ENCODE assay signal across 8 cellular contexts in the genomic region with DNA sequence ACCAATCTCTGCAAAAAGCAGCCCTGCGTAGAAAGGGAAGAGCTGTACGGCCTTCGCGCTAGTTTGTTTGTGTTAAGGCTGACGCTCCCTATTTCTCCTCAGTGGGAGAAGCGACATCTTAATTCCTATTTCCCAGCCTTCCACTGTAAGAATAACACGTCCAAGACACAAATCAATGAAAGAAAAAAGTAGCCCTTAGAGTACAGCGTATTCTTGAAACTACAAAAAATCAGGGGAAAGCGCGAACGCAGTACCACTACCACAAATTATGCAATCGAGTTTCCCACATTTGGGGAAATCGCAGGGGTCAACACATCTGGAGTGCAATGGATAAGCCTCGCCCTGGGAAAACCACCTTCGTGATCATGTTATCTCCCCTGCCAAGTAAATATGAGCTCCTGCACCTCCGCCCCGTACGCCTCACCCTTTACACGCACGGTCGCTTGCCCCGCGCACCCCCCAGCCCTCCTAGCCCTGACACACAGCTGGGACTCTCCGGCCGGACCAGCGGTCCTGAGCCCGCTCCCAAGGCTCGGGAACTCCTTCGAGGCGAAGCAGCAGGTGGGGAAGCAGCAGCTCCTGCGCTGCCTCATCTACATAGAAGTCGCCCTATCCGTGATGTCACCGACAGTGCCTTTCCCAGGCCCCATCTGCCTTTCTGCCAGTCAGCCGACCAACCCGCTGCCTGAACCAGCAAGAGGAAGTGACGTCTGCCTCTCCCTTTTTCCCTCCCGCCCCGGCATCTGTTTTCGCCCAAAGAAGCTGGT.
DNase-seq lines count a peak whose midpoint lies in the region; ATAC-seq and TF ChIP-seq lines count a peak whose summit lies in the region.

No MANE protein-coding gene starts in this region.

- no peaks in the 10 kb centered on the region for H3K36me3 Mint-ChIP-seq in natural killer cell
- H3K36me3 Mint-ChIP-seq in stimulated activated memory B cell treated with anti-CD40 and anti-IgM and Interleukin-4, amounts not matched to agents 10 μg/mL and 1 μg/mL and 100 μg/mL, for 72 hours, result no peaks in the 10 kb centered on the region

- no peaks in the 10 kb centered on the region for H3K9me3 Mint-ChIP-seq in natural killer cell
- H3K9me3 Mint-ChIP-seq in stimulated activated memory B cell treated with anti-CD40 and anti-IgM and Interleukin-4, amounts not matched to agents 10 μg/mL and 1 μg/mL and 100 μg/mL, for 72 hours, result no peaks in the 10 kb centered on the region

- intact Hi-C loops in natural killer cell (cut with micrococcal nuclease), result loop anchor here (1.0 to 10.0 kb wide), 3 partner anchors 14 to 46 kb away; no protein-coding TSS in a partner anchor

- ATAC-seq in HG03354 (IDR thresholded peaks at IDR 0.05; ENCODE audit: poor library complexity, severe bottlenecking, unreplicated experiment) (peak; percentile 64), natural killer cell (peak; percentile 91 to 92 (median 91))
- peak; percentile 91 for ATAC-seq in stimulated activated memory B cell treated with anti-CD40 and anti-IgM and Interleukin-4, amounts not matched to agents 10 μg/mL and 1 μg/mL and 100 μg/mL, for 72 hours

- TF ChIP-seq CTCF in GM13977 (IDR thresholded peaks at IDR 0.05; ENCODE audit: extremely low read depth, insufficient read depth, missing control alignments) (no peak), fibroblast of the aortic adventitia (IDR thresholded peaks at IDR 0.05; ENCODE audit: insufficient read depth, low read length) (no peak), natural killer cell (IDR thresholded peaks at IDR 0.05) (no peak)

- DNase-seq in GM13977 (ENCODE audit: low spot score), result peak; percentile 81
- DNase-seq in RKO (ENCODE audit: low spot score), result peak; percentile 88
- peak; percentile 95 for DNase-seq in activated effector memory CD4-positive, alpha-beta T cell treated with anti-CD3 and anti-CD28 coated beads, Interleukin-2, amount 50 U/mL, for 16 hours
- DNase-seq in fibroblast of the aortic adventitia (ENCODE audit: low read depth), result peak; percentile 77
- peak; percentile 80 for DNase-seq in natural killer cell
- no peak for DNase-seq in KBM-7

- H3K4me1 Mint-ChIP-seq in natural killer cell, result peaks cover 12 to 45% of the 10 kb centered on the region in 2 donors
- peaks cover 51% of the 10 kb centered on the region for H3K4me1 Mint-ChIP-seq in stimulated activated memory B cell treated with anti-CD40 and anti-IgM and Interleukin-4, amounts not matched to agents 10 μg/mL and 1 μg/mL and 100 μg/mL, for 72 hours

- H3K27ac Mint-ChIP-seq in natural killer cell, result peak overlapping the region; percentile 97 to 100
- peak overlapping the region; percentile 100 for H3K27ac Mint-ChIP-seq in stimulated activated memory B cell treated with anti-CD40 and anti-IgM and Interleukin-4, amounts not matched to agents 10 μg/mL and 1 μg/mL and 100 μg/mL, for 72 hours

- H3K4me3 ChIP-seq in fibroblast of the aortic adventitia (ENCODE audit: low read depth, low read length), result peak overlapping the region; percentile 62

- in situ Hi-C loops in GM13977 (cut with MboI; ENCODE audit: low pct_unique_long_range_greater_than_20kb, low sequenced_read_pairs, unreplicated experiment), result no loop called here
- in situ Hi-C loops in KBM-7 (cut with MboI; ENCODE audit: low pct_unique_long_range_greater_than_20kb, low sequenced_read_pairs), result no loop called here

- peaks cover 0 to 2% of the 10 kb centered on the region in 2 donors for H3K27me3 Mint-ChIP-seq in natural killer cell (ENCODE audit: low read depth in 2 of 2)
- H3K27me3 Mint-ChIP-seq in stimulated activated memory B cell treated with anti-CD40 and anti-IgM and Interleukin-4, amounts not matched to agents 10 μg/mL and 1 μg/mL and 100 μg/mL, for 72 hours, result no peaks in the 10 kb centered on the region

- H3K4me3 Mint-ChIP-seq in natural killer cell, result peak overlapping the region; percentile 93
- H3K4me3 Mint-ChIP-seq in stimulated activated memory B cell treated with anti-CD40 and anti-IgM and Interleukin-4, amounts not matched to agents 10 μg/mL and 1 μg/mL and 100 μg/mL, for 72 hours, result peak overlapping the region; percentile 99
